Comparison of ENCODE assay signal across 8 cellular contexts in the genomic region with DNA sequence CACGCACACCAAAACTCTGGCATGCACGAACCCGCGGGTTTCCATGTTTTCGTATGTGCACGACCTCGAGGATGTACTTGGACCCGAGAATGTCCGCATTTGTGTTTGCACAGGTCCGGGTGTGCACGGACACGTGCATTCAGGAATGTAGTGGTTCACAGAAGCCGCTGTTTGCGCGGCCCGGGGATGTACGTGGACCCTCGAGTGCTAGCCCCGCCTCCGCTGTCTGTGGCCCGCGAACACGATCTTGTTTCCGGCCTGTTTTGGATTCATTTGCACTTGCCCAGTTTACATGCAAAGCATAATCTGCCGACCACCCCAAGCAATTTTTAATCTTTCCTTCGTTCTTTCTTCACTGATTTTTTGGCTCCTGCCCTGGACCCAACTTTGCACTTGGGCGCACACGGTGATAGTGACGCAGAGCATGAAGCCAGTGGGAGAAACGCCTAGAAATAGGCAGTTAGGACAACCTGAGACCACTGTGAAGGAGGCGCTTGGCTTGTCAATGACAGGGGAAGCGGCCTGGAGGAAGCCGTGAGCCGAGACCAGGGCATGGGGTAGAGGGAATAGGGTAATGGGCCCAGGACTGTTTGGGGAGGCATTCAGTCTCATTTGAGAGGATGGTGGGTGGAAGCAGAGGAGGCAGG. TPM values are rescaled to one million over a fixed set of nuclear protein-coding genes. Genes with fewer than 3 reads are reported as not detected.
DNase-seq lines count a peak whose midpoint lies in the region; ATAC-seq and TF ChIP-seq lines count a peak whose summit lies in the region.

No MANE protein-coding gene starts in this region.

- 91% methylated on average over 34 of the region's 34 CpGs for WGBS in liver
- 66 to 70% methylated on average over 28 to 34 of the region's 34 CpGs for WGBS in testis, 2 donors

- no peaks in the 10 kb centered on the region for H3K9me3 Mint-ChIP-seq in T-helper 1 cell treated with Interleukin-12 subunit alpha and Interleukin-12 subunit beta and Interleukin-4 antibody, amounts not matched to agents 30 μg/mL and 1 μg/mL, for 36 hours

- peaks cover 10% of the 10 kb centered on the region for H3K4me1 Mint-ChIP-seq in T-helper 1 cell treated with Interleukin-12 subunit alpha and Interleukin-12 subunit beta and Interleukin-4 antibody, amounts not matched to agents 30 μg/mL and 1 μg/mL, for 36 hours (ENCODE audit: low read depth)

- ATAC-seq in HG02642 (IDR thresholded peaks at IDR 0.05; ENCODE audit: poor library complexity, unreplicated experiment): no peak

- H3K4me3 Mint-ChIP-seq in T-helper 1 cell treated with Interleukin-12 subunit alpha and Interleukin-12 subunit beta and Interleukin-4 antibody, amounts not matched to agents 30 μg/mL and 1 μg/mL, for 36 hours: peak overlapping the region; percentile 20

- H3K27ac ChIP-seq in liver (ENCODE audit: low read depth in 1 of 2, low read length in 2 of 2) (peak overlapping the region; percentile 67 to 85), testis (peak overlapping the region; percentile 90 to 92)

- H3K4me1 ChIP-seq in adipocyte (ENCODE audit: control insufficient read depth, insufficient read depth, low read length) (peaks cover 23% of the 10 kb centered on the region), liver (ENCODE audit: control insufficient read depth in 4 of 4, insufficient read depth in 4 of 4, low read length in 3 of 4) (peaks cover 0 to 13% (median 3%) of the 10 kb centered on the region in 4 donors), testis (peaks cover 10% of the 10 kb centered on the region)

- intact Hi-C loops in testis (cut with DNase I; ENCODE audit: low total_unique reads): no loop called here

- H3K9ac ChIP-seq in adipocyte (ENCODE audit: low read length): peak overlapping the region; percentile 83
- no peak overlapping the region for H3K9ac ChIP-seq in liver (ENCODE audit: low read depth in 1 of 2, low read length in 2 of 2)

- TF ChIP-seq CTCF in liver (IDR thresholded peaks at IDR 0.05; ENCODE audit: low read depth, low read length, missing input control) (no peak), testis (IDR thresholded peaks at IDR 0.05) (no peak)

- TF ChIP-seq POLR2A in testis (IDR thresholded peaks at IDR 0.05): no peak
- no peak for TF ChIP-seq POLR2A in erythroblast (IDR thresholded peaks at IDR 0.05; ENCODE audit: low read length)

- H3K9me3 ChIP-seq in adipocyte (ENCODE audit: control insufficient read depth, low read length) (no peaks in the 10 kb centered on the region), liver (ENCODE audit: control insufficient read depth in 4 of 4, low read length in 3 of 4) (no peaks in the 10 kb centered on the region), testis (no peaks in the 10 kb centered on the region)

- H3K36me3 ChIP-seq in adipocyte (ENCODE audit: control insufficient read depth, insufficient read depth, low read length, severe bottlenecking) (no peaks in the 10 kb centered on the region), liver (ENCODE audit: control insufficient read depth in 4 of 4, insufficient read depth in 3 of 4, low read depth in 1 of 4, low read length in 3 of 4) (no peaks in the 10 kb centered on the region), testis (ENCODE audit: low read depth, missing control alignments) (no peaks in the 10 kb centered on the region)

- H3K27me3 ChIP-seq in adipocyte (replicated peaks; ENCODE audit: control insufficient read depth, insufficient read depth, low read length) (no peaks in the 10 kb centered on the region), liver (ENCODE audit: control insufficient read depth in 4 of 4, insufficient read depth in 4 of 4, low read length in 3 of 4) (no peaks in the 10 kb centered on the region), testis (no peaks in the 10 kb centered on the region)

- no peak for DNase-seq in T-helper 1 cell
- no peak for DNase-seq in adipocyte (ENCODE audit: low read depth)
- no peak for DNase-seq in testis
- no peak for DNase-seq in erythroblast (lab: John Stamatoyannopoulos, UW)
- DNase-seq in NCI-H146 (lab: John Stamatoyannopoulos, UW): no peak

- peak overlapping the region; percentile 96 for H3K27ac Mint-ChIP-seq in T-helper 1 cell treated with Interleukin-12 subunit alpha and Interleukin-12 subunit beta and Interleukin-4 antibody, amounts not matched to agents 30 μg/mL and 1 μg/mL, for 36 hours

- no peak for TF ChIP-seq RAD21 in liver (IDR thresholded peaks at IDR 0.05)

- H3K27me3 Mint-ChIP-seq in T-helper 1 cell treated with Interleukin-12 subunit alpha and Interleukin-12 subunit beta and Interleukin-4 antibody, amounts not matched to agents 30 μg/mL and 1 μg/mL, for 36 hours (ENCODE audit: low read depth): no peaks in the 10 kb centered on the region

- H3K36me3 Mint-ChIP-seq in T-helper 1 cell treated with Interleukin-12 subunit alpha and Interleukin-12 subunit beta and Interleukin-4 antibody, amounts not matched to agents 30 μg/mL and 1 μg/mL, for 36 hours (ENCODE audit: low read depth): no peaks in the 10 kb centered on the region

- H3K4me3 ChIP-seq in adipocyte (ENCODE audit: low read length) (peak overlapping the region; percentile 80), liver (ENCODE audit: low read depth in 1 of 3, low read length in 3 of 3) (peak overlapping the region; percentile 43 to 57 (median 52)), testis (peak overlapping the region; percentile 53 to 56)

TF ChIP-seq in liver, 16 proteins besides CTCF, POLR2A, EP300 and RAD21:
- TF ChIP-seq HNF4G (IDR thresholded peaks at IDR 0.05) (no peak), TAF1 (conservative IDR thresholded peaks at IDR 0.05) (no peak), FOXA2 (IDR thresholded peaks at IDR 0.05) (no peak)

RNA-seq across cellular contexts. Expression of gene PTMA, which starts 45.4 kb away (rescaled TPM):
- total RNA-seq in liver (100 to 1,000 TPM; 201 to 422 TPM), testis (100 to 1,000 TPM; 278 to 311 TPM)
- polyA plus RNA-seq in liver (100 to 1,000 TPM; 310 to 523 TPM), testis (ENCODE audit: insufficient read depth, low read depth, low replicate concordance) (583 TPM)
